In genomic region chr3:59655616-59656015, GRCh38 we compare ENCODE assay signal across 1 cellular context.
TF ChIP-seq lines count a peak whose summit lies in the region.

No MANE protein-coding gene starts in this region.

TF ChIP-seq in IMR-90, 13 proteins besides CTCF, POLR2A, EP300 and RAD21 (continued from another document):
- TF ChIP-seq CHD1 (IDR thresholded peaks at IDR 0.05; ENCODE audit: low read depth, low read length) (no peak), MAFK (IDR thresholded peaks at IDR 0.05; ENCODE audit: low read depth, low read length) (no peak), USF2 (IDR thresholded peaks at IDR 0.05; ENCODE audit: low read depth, low read length) (no peak), RCOR1 (IDR thresholded peaks at IDR 0.05; ENCODE audit: insufficient replicate concordance, low read length) (no peak)
